Comparison of ENCODE assay signal across 2 cellular contexts in genomic region chr9:81848472-81848871, GRCh38.
TF ChIP-seq lines count a peak whose summit lies in the region.

No MANE protein-coding gene starts in this region.

TF ChIP-seq in A549, 52 proteins besides CTCF, POLR2A, EP300 and RAD21 (continued from another document):
- TF ChIP-seq HOXB13 (CRISPR knock-in tag; IDR thresholded peaks at IDR 0.05; ENCODE audit: low read depth) (no peak), HOXB5 (CRISPR knock-in tag; IDR thresholded peaks at IDR 0.05) (no peak), ESRRA (IDR thresholded peaks at IDR 0.05; ENCODE audit: borderline replicate concordance, low read length) (no peak), PHF8 (IDR thresholded peaks at IDR 0.05; ENCODE audit: borderline replicate concordance, low read depth) (no peak), CBX2 (IDR thresholded peaks at IDR 0.05; ENCODE audit: borderline replicate concordance, low read depth) (no peak), ZFP36 (IDR thresholded peaks at IDR 0.05; ENCODE audit: borderline replicate concordance, partially characterized antibody) (no peak), HES2 (IDR thresholded peaks at IDR 0.05) (no peak), MAFK (IDR thresholded peaks at IDR 0.05; ENCODE audit: partially characterized antibody) (peak; percentile 57), FOSB (CRISPR knock-in tag; IDR thresholded peaks at IDR 0.05) (no peak), HOXA7 (CRISPR knock-in tag; IDR thresholded peaks at IDR 0.05) (no peak)

TF ChIP-seq in HEK293, 187 proteins besides CTCF, POLR2A, EP300 and RAD21 (continued from another document):
- TF ChIP-seq ZNF692 (tag by site-specific recombination; IDR thresholded peaks at IDR 0.05): no peak
- TF ChIP-seq PRDM1 (tag by site-specific recombination; IDR thresholded peaks at IDR 0.05): peak; percentile 40; the same call in 1 of the 2 replicates
- TF ChIP-seq ZNF654 (tag by site-specific recombination; IDR thresholded peaks at IDR 0.05; ENCODE audit: low read depth): peak; percentile 29; the same call in 1 of the 2 replicates
- no peak for TF ChIP-seq ZNF302 (tag by site-specific recombination; IDR thresholded peaks at IDR 0.05; ENCODE audit: low read depth)
- no peak for TF ChIP-seq ZNF777 (tag by site-specific recombination; IDR thresholded peaks at IDR 0.05; ENCODE audit: borderline replicate concordance)
- TF ChIP-seq ZNF211 (tag by site-specific recombination; IDR thresholded peaks at IDR 0.05; ENCODE audit: low read depth): no peak
- TF ChIP-seq ZNF513 (tag by site-specific recombination; IDR thresholded peaks at IDR 0.05): no peak
- 0 out of 2 replicates have a peak, but pooled peaks have one; percentile 27 for TF ChIP-seq TRIM28 (IDR thresholded peaks at IDR 0.05; ENCODE audit: borderline replicate concordance, low read length)
- TF ChIP-seq SP7 (tag by site-specific recombination; IDR thresholded peaks at IDR 0.05): no peak
- TF ChIP-seq ZNF416 (tag by site-specific recombination; IDR thresholded peaks at IDR 0.05): no peak
- TF ChIP-seq ZNF660 (tag by site-specific recombination; IDR thresholded peaks at IDR 0.05): no peak
- no peak for TF ChIP-seq ZNF645 (tag by site-specific recombination; IDR thresholded peaks at IDR 0.05)
- TF ChIP-seq ZBTB49 (tag by site-specific recombination; IDR thresholded peaks at IDR 0.05; ENCODE audit: low read depth): no peak
